Comparison of ENCODE assay signal across 1 cellular context in genomic region chr7:64665980-64666674, GRCh38.
A peak's percentile ranks its signal among the peaks of the same experiment; 100 is the strongest.
TF ChIP-seq lines count a peak whose summit lies in the region.

ZNF107 (plus strand) TSS chr7:64666133; CDS start chr7:64666283, 150 bp downstream.

TF ChIP-seq in HepG2, 621 proteins besides CTCF, POLR2A, EP300 and RAD21 (continued from another document and continues in another):
- TF ChIP-seq ZHX2 (IDR thresholded peaks at IDR 0.05; ENCODE audit: low read depth) (0 out of 2 replicates have a peak, but pooled peaks have one; percentile 18), ZHX2 (CRISPR knock-in tag; IDR thresholded peaks at IDR 0.05; ENCODE audit: borderline replicate concordance) (no peak), TFAP4 (IDR thresholded peaks at IDR 0.05; ENCODE audit: borderline replicate concordance, low read depth) (peak; percentile 44; the same call in 1 of the 2 replicates), POLR2G (IDR thresholded peaks at IDR 0.05; ENCODE audit: low read depth, low read length) (peak; percentile 71), ZNF232 (CRISPR knock-in tag; IDR thresholded peaks at IDR 0.05; ENCODE audit: borderline replicate concordance) (peak; percentile 47; the same call in 1 of the 2 replicates), IKZF5 (CRISPR knock-in tag; IDR thresholded peaks at IDR 0.05) (0 out of 2 replicates have a peak, but pooled peaks have one; percentile 15), KDM5B (CRISPR knock-in tag; IDR thresholded peaks at IDR 0.05; ENCODE audit: borderline replicate concordance) (peak; percentile 76; the same call in 1 of the 2 replicates), ZBTB40 (IDR thresholded peaks at IDR 0.05) (no peak), ZBTB40 (CRISPR knock-in tag; IDR thresholded peaks at IDR 0.05) (peak; percentile 68), TMF1 (CRISPR knock-in tag; IDR thresholded peaks at IDR 0.05; ENCODE audit: low read depth) (0 out of 2 replicates have a peak, but pooled peaks have one; percentile 32), MEIS1 (CRISPR knock-in tag; IDR thresholded peaks at IDR 0.05; ENCODE audit: borderline replicate concordance) (peak; percentile 73; the same call in 1 of the 2 replicates), SMYD3 (CRISPR knock-in tag; IDR thresholded peaks at IDR 0.05) (peak; percentile 75; the same call in 1 of the 2 replicates), PHF20 (CRISPR knock-in tag; IDR thresholded peaks at IDR 0.05) (peak; percentile 18; the same call in 1 of the 2 replicates), MXI1 (IDR thresholded peaks at IDR 0.05; ENCODE audit: borderline replicate concordance, low read depth, low read length) (peak; percentile 21; the same call in 1 of the 3 replicates), RXRA (CRISPR knock-in tag; IDR thresholded peaks at IDR 0.05) (peak; percentile 28; the same call in 1 of the 2 replicates), AGO2 (optimal IDR thresholded peaks at IDR 0.05; ENCODE audit: low read depth, low read length) (peak; percentile 41), CHCHD3 (CRISPR knock-in tag; IDR thresholded peaks at IDR 0.05) (0 out of 2 replicates have a peak, but pooled peaks have one; percentile 23), ZNF687 (CRISPR knock-in tag; IDR thresholded peaks at IDR 0.05) (peak; percentile 81), ASH2L (IDR thresholded peaks at IDR 0.05; ENCODE audit: insufficient read length, low read depth, low read length) (peak; percentile 89), SATB2 (CRISPR knock-in tag; IDR thresholded peaks at IDR 0.05) (no peak), ZNF33B (CRISPR knock-in tag; IDR thresholded peaks at IDR 0.05) (peak; percentile 39; the same call in 1 of the 2 replicates), ZNF30 (CRISPR knock-in tag; IDR thresholded peaks at IDR 0.05) (no peak), ZNF788 (CRISPR knock-in tag; IDR thresholded peaks at IDR 0.05; ENCODE audit: borderline replicate concordance) (peak; percentile 78; the same call in 1 of the 2 replicates), REPIN1 (CRISPR knock-in tag; IDR thresholded peaks at IDR 0.05; ENCODE audit: borderline replicate concordance, low read depth) (peak; percentile 65), ZNF354B (CRISPR knock-in tag; IDR thresholded peaks at IDR 0.05) (no peak), CAMTA2 (CRISPR knock-in tag; IDR thresholded peaks at IDR 0.05; ENCODE audit: borderline replicate concordance) (0 out of 2 replicates have a peak, but pooled peaks have one; percentile 67), ARID4A (CRISPR knock-in tag; IDR thresholded peaks at IDR 0.05; ENCODE audit: borderline replicate concordance) (peak; percentile 95)
